ENCODE assay signal across 20 cellular contexts in the genomic region with DNA sequence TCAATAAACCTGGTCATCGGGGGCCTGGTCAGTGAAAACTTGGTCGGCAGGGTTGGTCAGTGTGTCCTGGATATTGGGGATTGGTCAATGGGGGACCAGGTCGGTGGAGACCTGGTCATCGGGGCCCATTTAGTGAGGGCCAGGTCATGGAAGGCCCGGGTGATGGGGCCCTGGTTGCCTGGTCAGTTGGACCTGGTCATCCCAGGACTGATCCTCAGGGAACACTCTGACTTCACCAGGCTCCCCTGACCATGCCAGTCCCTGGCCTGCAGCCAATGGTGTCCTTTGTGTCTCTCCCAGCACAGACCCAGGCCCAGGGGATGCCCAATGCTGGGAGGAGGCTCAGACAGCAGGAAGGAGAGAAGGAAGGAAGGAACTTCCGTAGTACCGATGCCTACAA.
"Had no signal": no experiment of that assay in that cellular context is flagged by ENCODE, and none has a peak within 500 bp of the region (broad histone marks: within the 10 kb centered on the region; RNA-seq: fewer than 3 reads in every experiment).

No MANE protein-coding gene starts in this region.

- DNase-seq: cerebellar nuclear complex; dermis blood vessel endothelial cell; esophagus squamous epithelium; foreskin fibroblast; kidney; left cardiac atrium; left ventricle myocardium superior; mesendoderm; naive thymus-derived CD8-positive, alpha-beta T cell; nucleus accumbens; right lobe of liver; stimulated activated CD4-positive, alpha-beta T cell treated with anti-CD3 and anti-CD28 coated beads, Interleukin-2, amount 100 ng/mL, for 24 hours; stimulated activated CD4-positive, alpha-beta T cell treated with anti-CD3 and anti-CD28 coated beads, Interleukin-4, amount 100 ng/mL, for 4 hours; stimulated activated naive B cell treated with anti-CD40 and anti-IgM and Interleukin-4, amounts not matched to agents 10 μg/mL and 1 μg/mL and 100 μg/mL, for 72 hours; thyroid gland had no signal

- H3K9me3 ChIP-seq: esophagus squamous epithelium, pancreas, prostate gland, right lobe of liver, thyroid gland had no signal

- H3K36me3 ChIP-seq: esophagus squamous epithelium, neural progenitor cell, pancreas, prostate gland, right lobe of liver, thyroid gland had no signal

- H3K4me1 ChIP-seq: esophagus squamous epithelium, neural progenitor cell, pancreas, prostate gland, right lobe of liver, thyroid gland had no signal

- FAIRE-seq: colon, kidney, pancreas, urothelium cell line had no signal

- ATAC-seq: left cardiac atrium; left ventricle myocardium superior; naive thymus-derived CD8-positive, alpha-beta T cell; pancreas; right lobe of liver; stimulated activated naive B cell treated with anti-CD40 and anti-IgM and Interleukin-4, amounts not matched to agents 10 μg/mL and 1 μg/mL and 100 μg/mL, for 72 hours had no signal

- H3K4me3 ChIP-seq: esophagus squamous epithelium, neural progenitor cell, pancreas, prostate gland, right lobe of liver, thyroid gland had no signal

- H3K4me2 ChIP-seq: neural progenitor cell had no signal

- H3K27me3 ChIP-seq: esophagus squamous epithelium, neural progenitor cell, pancreas, right lobe of liver, thyroid gland had no signal

- H2AFZ ChIP-seq: neural progenitor cell had no signal

- H3K27ac ChIP-seq: esophagus squamous epithelium, neural progenitor cell, pancreas, prostate gland, right lobe of liver, thyroid gland had no signal
